ENCODE assay signal across 1 cellular context in the genomic region with DNA sequence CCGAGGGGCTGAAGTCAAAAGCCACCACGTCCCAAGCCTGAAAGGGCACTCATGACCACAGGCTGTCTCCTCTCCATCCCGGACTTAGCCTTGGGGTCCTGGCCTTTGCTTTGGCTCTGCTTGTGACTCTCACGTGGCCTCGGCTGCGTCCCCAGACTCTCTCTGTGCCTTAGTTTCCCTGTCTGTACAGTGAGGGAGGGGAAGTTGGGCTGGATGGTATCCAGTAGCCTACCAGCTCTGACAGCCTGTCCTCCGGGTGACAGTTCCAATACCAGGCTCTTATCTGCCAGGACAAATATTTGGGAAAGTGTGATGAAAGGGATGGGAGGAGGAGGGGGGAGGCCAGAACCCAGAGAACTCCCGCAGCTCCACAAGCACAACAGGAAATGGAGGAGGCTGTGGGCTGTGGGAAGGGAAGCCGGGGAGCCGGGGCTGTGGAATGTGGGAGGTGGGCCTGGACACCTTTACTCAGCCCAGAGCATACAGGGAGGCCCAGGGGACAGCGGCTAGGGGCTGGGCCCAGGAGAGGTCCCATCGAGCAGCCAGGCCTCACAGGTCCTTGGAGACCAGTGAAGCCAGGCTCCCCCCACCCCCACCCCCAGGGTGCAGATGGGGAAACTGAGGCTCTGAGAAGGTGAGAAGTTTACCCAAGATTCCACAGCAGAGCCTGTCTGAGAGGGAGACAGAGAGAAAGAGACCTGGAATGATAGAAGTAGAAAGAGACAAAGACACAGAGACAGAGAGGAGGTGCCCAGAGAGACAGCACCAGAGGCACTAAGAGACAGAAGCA.
TF ChIP-seq lines count a peak whose summit lies in the region.

No MANE protein-coding gene starts in this region.

TF ChIP-seq in HepG2, 621 proteins besides CTCF, POLR2A, EP300 and RAD21 (continued from another document and continues in another):
- peak; percentile 51; the same call in 1 of the 2 replicates for TF ChIP-seq TIGD3 (CRISPR knock-in tag; IDR thresholded peaks at IDR 0.05; ENCODE audit: borderline replicate concordance)
- TF ChIP-seq KDM6A (CRISPR knock-in tag; IDR thresholded peaks at IDR 0.05; ENCODE audit: low read depth): peak; percentile 86
- 0 out of 2 replicates have a peak, but pooled peaks have one; percentile 27 for TF ChIP-seq ZNF552 (CRISPR knock-in tag; IDR thresholded peaks at IDR 0.05; ENCODE audit: borderline replicate concordance)
- no peak for TF ChIP-seq ZNF10 (CRISPR knock-in tag; IDR thresholded peaks at IDR 0.05; ENCODE audit: borderline replicate concordance, low read depth)
- TF ChIP-seq MYC (CRISPR knock-in tag; IDR thresholded peaks at IDR 0.05; ENCODE audit: borderline replicate concordance): peak; percentile 71; the same call in 1 of the 2 replicates
- TF ChIP-seq, protein P1, sequence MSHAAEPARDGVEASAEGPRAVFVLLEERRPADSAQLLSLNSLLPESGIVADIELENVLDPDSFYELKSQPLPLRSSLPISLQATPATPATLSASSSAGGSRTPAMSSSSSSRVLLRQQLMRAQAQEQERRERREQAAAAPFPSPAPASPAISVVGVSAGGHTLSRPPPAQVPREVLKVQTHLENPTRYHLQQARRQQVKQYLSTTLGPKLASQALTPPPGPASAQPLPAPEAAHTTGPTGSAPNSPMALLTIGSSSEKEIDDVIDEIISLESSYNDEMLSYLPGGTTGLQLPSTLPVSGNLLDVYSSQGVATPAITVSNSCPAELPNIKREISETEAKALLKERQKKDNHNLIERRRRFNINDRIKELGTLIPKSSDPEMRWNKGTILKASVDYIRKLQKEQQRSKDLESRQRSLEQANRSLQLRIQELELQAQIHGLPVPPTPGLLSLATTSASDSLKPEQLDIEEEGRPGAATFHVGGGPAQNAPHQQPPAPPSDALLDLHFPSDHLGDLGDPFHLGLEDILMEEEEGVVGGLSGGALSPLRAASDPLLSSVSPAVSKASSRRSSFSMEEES (CRISPR knock-in tag; IDR thresholded peaks at IDR 0.05): 0 out of 2 replicates have a peak, but pooled peaks have one; percentile 35
- TF ChIP-seq ZBTB40 (IDR thresholded peaks at IDR 0.05): no peak
- TF ChIP-seq ZBTB40 (CRISPR knock-in tag; IDR thresholded peaks at IDR 0.05): no peak; the same call in 1 of the 2 replicates
- TF ChIP-seq, protein P2, sequence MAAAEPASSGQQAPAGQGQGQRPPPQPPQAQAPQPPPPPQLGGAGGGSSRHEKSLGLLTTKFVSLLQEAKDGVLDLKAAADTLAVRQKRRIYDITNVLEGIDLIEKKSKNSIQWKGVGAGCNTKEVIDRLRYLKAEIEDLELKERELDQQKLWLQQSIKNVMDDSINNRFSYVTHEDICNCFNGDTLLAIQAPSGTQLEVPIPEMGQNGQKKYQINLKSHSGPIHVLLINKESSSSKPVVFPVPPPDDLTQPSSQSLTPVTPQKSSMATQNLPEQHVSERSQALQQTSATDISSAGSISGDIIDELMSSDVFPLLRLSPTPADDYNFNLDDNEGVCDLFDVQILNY (CRISPR knock-in tag; conservative IDR thresholded peaks at IDR 0.05): no peak
- peak; percentile 97 for TF ChIP-seq TEAD3 (CRISPR knock-in tag; optimal IDR thresholded peaks at IDR 0.05; ENCODE audit: borderline replicate concordance)
- no peak; the same call in 1 of the 2 replicates for TF ChIP-seq KDM1A (CRISPR knock-in tag; IDR thresholded peaks at IDR 0.05)
- TF ChIP-seq SRSF1 (optimal IDR thresholded peaks at IDR 0.05; ENCODE audit: low read depth, low read length): no peak
- no peak; the same call in 1 of the 2 replicates for TF ChIP-seq BORCS8-MEF2B (CRISPR knock-in tag; IDR thresholded peaks at IDR 0.05)
- TF ChIP-seq U2AF1 (optimal IDR thresholded peaks at IDR 0.05; ENCODE audit: low read depth, low read length): no peak
- peak; percentile 98 for TF ChIP-seq ZNF609 (CRISPR knock-in tag; IDR thresholded peaks at IDR 0.05; ENCODE audit: borderline replicate concordance)
- no peak for TF ChIP-seq ZNF207 (IDR thresholded peaks at IDR 0.05; ENCODE audit: borderline replicate concordance)
- TF ChIP-seq REL (CRISPR knock-in tag; conservative IDR thresholded peaks at IDR 0.05): no peak
- no peak for TF ChIP-seq ZNF549 (CRISPR knock-in tag; IDR thresholded peaks at IDR 0.05)
- TF ChIP-seq, protein P3, sequence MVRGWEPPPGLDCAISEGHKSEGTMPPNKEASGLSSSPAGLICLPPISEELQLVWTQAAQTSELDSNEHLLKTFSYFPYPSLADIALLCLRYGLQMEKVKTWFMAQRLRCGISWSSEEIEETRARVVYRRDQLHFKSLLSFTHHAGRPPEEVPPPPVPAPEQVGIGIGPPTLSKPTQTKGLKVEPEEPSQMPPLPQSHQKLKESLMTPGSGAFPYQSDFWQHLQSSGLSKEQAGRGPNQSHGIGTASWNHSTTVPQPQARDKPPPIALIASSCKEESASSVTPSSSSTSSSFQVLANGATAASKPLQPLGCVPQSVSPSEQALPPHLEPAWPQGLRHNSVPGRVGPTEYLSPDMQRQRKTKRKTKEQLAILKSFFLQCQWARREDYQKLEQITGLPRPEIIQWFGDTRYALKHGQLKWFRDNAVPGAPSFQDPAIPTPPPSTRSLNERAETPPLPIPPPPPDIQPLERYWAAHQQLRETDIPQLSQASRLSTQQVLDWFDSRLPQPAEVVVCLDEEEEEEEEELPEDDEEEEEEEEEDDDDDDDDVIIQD (CRISPR knock-in tag; IDR thresholded peaks at IDR 0.05; ENCODE audit: low read depth): peak; percentile 78
- no peak for TF ChIP-seq SNAI1 (CRISPR knock-in tag; IDR thresholded peaks at IDR 0.05; ENCODE audit: borderline replicate concordance)
- no peak for TF ChIP-seq ZNF564 (CRISPR knock-in tag; IDR thresholded peaks at IDR 0.05)
- TF ChIP-seq ZBTB3 (CRISPR knock-in tag; IDR thresholded peaks at IDR 0.05; ENCODE audit: borderline replicate concordance, low read depth): peak; percentile 60; the same call in 1 of the 2 replicates
- peak; percentile 81; the same call in 1 of the 2 replicates for TF ChIP-seq RXRA (CRISPR knock-in tag; IDR thresholded peaks at IDR 0.05)
- peak; percentile 1; the same call in 1 of the 2 replicates for TF ChIP-seq ZNF891 (CRISPR knock-in tag; IDR thresholded peaks at IDR 0.05)
